In genomic region chr14:53376064-53376463, GRCh38 we compare ENCODE assay signal across 31 cellular contexts.
"Had no signal": no experiment of that assay in that cellular context is flagged by ENCODE, and none has a peak within 500 bp of the region (broad histone marks: within the 10 kb centered on the region; RNA-seq: fewer than 3 reads in every experiment).

No MANE protein-coding gene starts in this region.

- H3K27me3 ChIP-seq: brain microvascular endothelial cell, SJCRH30 had no signal

- ATAC-seq: activated CD8-positive, alpha-beta memory T cell treated with anti-CD3 and anti-CD28 coated beads, Interleukin-2, amount 10 ng/mL, durations not matched to agents 7 days and 5 days; K562; Panc1 had no signal

- H3K4me3 ChIP-seq: K562, SJCRH30, SK-N-MC had no signal

- H3K36me3 ChIP-seq: brain microvascular endothelial cell, SJCRH30, WERI-Rb-1 had no signal

- H3K9me3 ChIP-seq: SJCRH30 had no signal

- H3K27ac Mint-ChIP-seq: activated CD4-positive, alpha-beta memory T cell treated with anti-CD3 and anti-CD28 coated beads, Interleukin-2, amount 10 ng/mL, durations not matched to agents 7 days and 5 days; activated CD8-positive, alpha-beta memory T cell treated with anti-CD3 and anti-CD28 coated beads, Interleukin-2, amount 10 ng/mL, durations not matched to agents 7 days and 5 days; activated naive CD8-positive, alpha-beta T cell treated with anti-CD3 and anti-CD28 coated beads for 36 hours had no signal

- H3K27me3 Mint-ChIP-seq: activated CD8-positive, alpha-beta memory T cell treated with anti-CD3 and anti-CD28 coated beads, Interleukin-2, amount 10 ng/mL, durations not matched to agents 7 days and 5 days; activated naive CD8-positive, alpha-beta T cell treated with anti-CD3 and anti-CD28 coated beads for 36 hours had no signal

- H3K27ac ChIP-seq: brain microvascular endothelial cell, SJCRH30, SK-N-MC, WERI-Rb-1 had no signal

- H3K9me3 Mint-ChIP-seq: activated CD4-positive, alpha-beta memory T cell treated with anti-CD3 and anti-CD28 coated beads, Interleukin-2, amount 10 ng/mL, durations not matched to agents 7 days and 5 days had no signal

- H3K36me3 Mint-ChIP-seq: activated CD8-positive, alpha-beta memory T cell treated with anti-CD3 and anti-CD28 coated beads, Interleukin-2, amount 10 ng/mL, durations not matched to agents 7 days and 5 days had no signal

- DNase-seq: activated CD4-positive, alpha-beta memory T cell treated with anti-CD3 and anti-CD28 coated beads, Interleukin-2, amount 10 ng/mL, durations not matched to agents 7 days and 5 days; activated CD4-positive, alpha-beta T cell treated with anti-CD3 and anti-CD28 coated beads for 1 hour; activated CD4-positive, alpha-beta T cell treated with anti-CD3 and anti-CD28 coated beads for 48 hours; activated CD4-positive, CD25-positive, alpha-beta regulatory T cell; activated CD8-positive, alpha-beta memory T cell treated with anti-CD3 and anti-CD28 coated beads for 24 hours; activated CD8-positive, alpha-beta memory T cell treated with anti-CD3 and anti-CD28 coated beads, Interleukin-2, amount 10 ng/mL, durations not matched to agents 7 days and 5 days; activated CD8-positive, alpha-beta memory T cell treated with anti-CD3 and anti-CD28 coated beads, Interleukin-2, amount 50 U/mL, for 48 hours; activated effector memory CD4-positive, alpha-beta T cell treated with Interleukin-2 at 50 U/mL for 16 hours; activated naive CD4-positive, alpha-beta T cell treated with anti-CD3 and anti-CD28 coated beads, Interleukin-2, amount 50 U/mL, for 16 hours; activated naive CD8-positive, alpha-beta T cell treated with anti-CD3 and anti-CD28 coated beads for 36 hours; activated T-cell treated with anti-CD3 and anti-CD28 coated beads, Interleukin-2, amount 50 U/mL, for 48 hours; amniotic stem cell; aorta; brain microvascular endothelial cell; central memory CD4-positive, alpha-beta T cell; NCI-H1417 treated with DMSO at 0.1 percent for 48 hours; NCI-H187 treated with DMSO at 0.1 percent for 48 hours; NCI-H2081; NCI-H2171 treated with DMSO at 0.1 percent for 48 hours; NCI-H2227 treated with DMSO at 0.1 percent for 48 hours; NCI-H446; NCI-H510A treated with DMSO at 0.1 percent for 48 hours; NCI-H526 treated with DMSO at 0.1 percent for 48 hours; NCI-H774; SHP77; SJCRH30; T1000; WERI-Rb-1 had no signal

- H3K4me1 ChIP-seq: SJCRH30 had no signal

- H3K4me3 Mint-ChIP-seq: activated CD4-positive, alpha-beta memory T cell treated with anti-CD3 and anti-CD28 coated beads, Interleukin-2, amount 10 ng/mL, durations not matched to agents 7 days and 5 days; activated CD8-positive, alpha-beta memory T cell treated with anti-CD3 and anti-CD28 coated beads, Interleukin-2, amount 10 ng/mL, durations not matched to agents 7 days and 5 days; activated naive CD8-positive, alpha-beta T cell treated with anti-CD3 and anti-CD28 coated beads for 36 hours had no signal
